ENCODE assay signal across 9 cellular contexts in the genomic region with DNA sequence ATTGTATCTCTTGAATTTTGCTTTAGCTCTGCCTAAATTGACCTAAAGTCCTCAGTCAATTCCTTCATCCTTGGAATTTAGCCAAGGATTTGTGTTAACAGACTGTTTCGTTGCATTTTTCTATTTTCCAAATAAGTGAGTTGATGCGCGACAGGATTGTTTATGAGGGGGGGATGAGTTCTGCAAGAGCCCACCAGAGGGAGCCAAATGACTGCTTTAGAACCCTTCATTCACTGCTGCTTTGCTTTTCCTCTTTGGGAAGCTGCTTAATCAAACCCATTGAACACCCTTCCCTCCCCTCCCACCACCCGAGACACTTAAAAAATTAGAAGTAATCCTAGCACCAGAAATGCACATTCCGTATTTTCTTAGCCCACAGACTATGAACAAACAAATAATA. TPM values are rescaled to one million over a fixed set of nuclear protein-coding genes. Genes with fewer than 3 reads are reported as not detected.
DNase-seq lines count a peak whose midpoint lies in the region; ATAC-seq and TF ChIP-seq lines count a peak whose summit lies in the region.
"Had no signal": no experiment of that assay in that cellular context is flagged by ENCODE, and none has a peak within 500 bp of the region (broad histone marks: within the 10 kb centered on the region; RNA-seq: fewer than 3 reads in every experiment).

No MANE protein-coding gene starts in this region.

- no peak overlapping the region for H3K23ac ChIP-seq in IMR-90 (ENCODE audit: low read depth, low read length)

- H3K4ac ChIP-seq in IMR-90 (ENCODE audit: low read depth, low read length), result no peak overlapping the region

- H4K20me1 ChIP-seq in IMR-90 (ENCODE audit: insufficient read depth, low read length), result no peaks in the 10 kb centered on the region
- no peaks in the 10 kb centered on the region for H4K20me1 ChIP-seq in smooth muscle cell (ENCODE audit: low read depth)

- H3F3A ChIP-seq in smooth muscle cell (ENCODE audit: low read depth), result no peaks in the 10 kb centered on the region

- in situ Hi-C loops in IMR-90 (cut with MboI; ENCODE audit: low sequenced_read_pairs), result loop anchor here (10.0 to 25.0 kb wide), 5 partner anchors 146 to 1354 kb away; partner anchors contain the start of gene KIAA1217

- TF ChIP-seq RAD21 in IMR-90 (IDR thresholded peaks at IDR 0.05; ENCODE audit: low read length), result peak; percentile 86

- H3K9me3 ChIP-seq in IMR-90 (ENCODE audit: control insufficient read depth, insufficient read depth, low read length) (no peaks in the 10 kb centered on the region), Peyer's patch (no peaks in the 10 kb centered on the region), body of pancreas (no peaks in the 10 kb centered on the region), smooth muscle cell (replicated peaks; ENCODE audit: low read depth) (no peaks in the 10 kb centered on the region)

- H3K4me2 ChIP-seq in IMR-90 (ENCODE audit: low read depth, low read length) (peak overlapping the region; percentile 51; the same call in 1 of the 2 replicates), smooth muscle cell (peak overlapping the region; percentile 86)

- H2BK120ac ChIP-seq in IMR-90 (ENCODE audit: low read depth, low read length), result no peak overlapping the region

- H3K4me3 ChIP-seq in IMR-90 (ENCODE audit: insufficient read depth, low read depth, low read length), result no peak overlapping the region
- H3K4me3 ChIP-seq in Peyer's patch, result no peak overlapping the region
- no peak overlapping the region for H3K4me3 ChIP-seq in body of pancreas
- peak overlapping the region; percentile 8 for H3K4me3 ChIP-seq in iPS-11a (ENCODE audit: low read depth, low read length)
- H3K4me3 ChIP-seq in smooth muscle cell, result peak overlapping the region; percentile 37

- no peak overlapping the region for H4K91ac ChIP-seq in IMR-90 (ENCODE audit: insufficient read depth, low read depth, low read length)

- CTCF ChIA-PET in IMR-90 (lab: Yijun Ruan, JAX), result interaction anchor here (0.7 to 2.0 kb wide), 11 partner anchors 9 to 1398 kb away, joined by 3 to 12 read pairs (median 4); no protein-coding TSS in a partner anchor

- TF ChIP-seq POLR2A in IMR-90 (IDR thresholded peaks at IDR 0.05; ENCODE audit: low read depth, low read length) (no peak), Peyer's patch (IDR thresholded peaks at IDR 0.05) (no peak), body of pancreas (IDR thresholded peaks at IDR 0.05) (no peak)

- intact Hi-C loops in IMR-90 (cut with micrococcal nuclease), result loop anchor here (1.0 to 2.0 kb wide), 9 partner anchors 135 to 1399 kb away; no protein-coding TSS in a partner anchor
- intact Hi-C loops in body of pancreas (cut with DNase I), result loop anchor here (5.0 kb wide), 1 partner anchor 139 kb away; no protein-coding TSS in a partner anchor

- no peak overlapping the region for H2BK15ac ChIP-seq in IMR-90 (ENCODE audit: low read depth, low read length)

- ATAC-seq in GM21367 (IDR thresholded peaks at IDR 0.05; ENCODE audit: unreplicated experiment), result peak; percentile 81
- peak; percentile 93 for ATAC-seq in IMR-90 (ENCODE audit: low read depth)
- ATAC-seq in body of pancreas, result peak; percentile 85
- ATAC-seq in HG02970 (IDR thresholded peaks at IDR 0.05; ENCODE audit: low FRiP score, unreplicated experiment), result no peak

- no peaks in the 10 kb centered on the region for H3K4me1 ChIP-seq in IMR-90 (ENCODE audit: control insufficient read depth, insufficient read depth, low read length)
- no peaks in the 10 kb centered on the region for H3K4me1 ChIP-seq in Peyer's patch
- peaks cover 36% of the 10 kb centered on the region for H3K4me1 ChIP-seq in body of pancreas
- H3K4me1 ChIP-seq in smooth muscle cell (ENCODE audit: low read depth), result peaks cover 4% of the 10 kb centered on the region

- TF ChIP-seq CTCF in IMR-90 (conservative IDR thresholded peaks at IDR 0.05; ENCODE audit: low read depth, low read length) (peak; percentile 89), Peyer's patch (IDR thresholded peaks at IDR 0.05) (peak in 5 of 6 experiments; percentile 40 to 75 (median 72)), body of pancreas (IDR thresholded peaks at IDR 0.05) (peak; percentile 68 to 88 (median 87)), smooth muscle cell (IDR thresholded peaks at IDR 0.05; ENCODE audit: borderline replicate concordance, insufficient read depth, poor library complexity, severe bottlenecking) (peak; percentile 72)

- H3K9ac ChIP-seq in IMR-90 (ENCODE audit: low read depth, low read length) (no peak overlapping the region), smooth muscle cell (ENCODE audit: low read depth) (no peak overlapping the region)

- no peak overlapping the region for H4K5ac ChIP-seq in IMR-90 (ENCODE audit: low read depth, low read length)

- peak; percentile 31 for DNase-seq in DMS153 treated with DMSO at 0.1 percent for 48 hours (lab: John Stamatoyannopoulos, UW; ENCODE audit: unreplicated experiment)
- DNase-seq in IMR-90, result peak; percentile 58
- DNase-seq in Peyer's patch, result peak in 1 of 3 donors; percentile 67
- peak; percentile 69 to 83 (median 73) for DNase-seq in body of pancreas
- no peak for DNase-seq in smooth muscle cell (lab: John Stamatoyannopoulos, UW; ENCODE audit: unreplicated experiment)
- DNase-seq: activated naive CD8-positive, alpha-beta T cell treated with anti-CD3 and anti-CD28 coated beads, Interleukin-2, amount 10 ng/mL, durations not matched to agents 7 days and 5 days had no signal

- no peak overlapping the region for H2BK20ac ChIP-seq in IMR-90 (ENCODE audit: low read depth, low read length)

- POLR2A ChIA-PET in IMR-90 (lab: Charles Lee; ENCODE audit: unreplicated experiment), result no interaction called here

- H2AFZ ChIP-seq in IMR-90 (replicated peaks; ENCODE audit: low read length, poor library complexity), result no peak overlapping the region
- no peak overlapping the region for H2AFZ ChIP-seq in smooth muscle cell (ENCODE audit: low read depth)

- H3K27ac ChIP-seq in IMR-90 (ENCODE audit: insufficient read depth, low read length) (no peak overlapping the region), Peyer's patch (no peak overlapping the region), body of pancreas (peak overlapping the region in 1 of 4 donors; percentile 20), smooth muscle cell (ENCODE audit: low read depth) (no peak overlapping the region)

- no peak overlapping the region for H2AK9ac ChIP-seq in IMR-90 (replicated peaks; ENCODE audit: low read depth, low read length, poor library complexity)

- H3K79me2 ChIP-seq in smooth muscle cell (ENCODE audit: low read depth), result no peaks in the 10 kb centered on the region

- H3K9me1 ChIP-seq in IMR-90 (ENCODE audit: insufficient read depth, low read length), result no peaks in the 10 kb centered on the region

- H2AK5ac ChIP-seq in IMR-90 (ENCODE audit: low read depth, low read length), result no peak overlapping the region

- no TSS peak for BruUV-seq in IMR-90 (replicated peaks; lab: Mats Ljungman, UMichigan)

- H3K56ac ChIP-seq in IMR-90 (ENCODE audit: extremely low read depth, insufficient read depth, low read length), result no peak overlapping the region

- no peak overlapping the region for H3K18ac ChIP-seq in IMR-90 (ENCODE audit: low read depth, low read length)

- H3K36me3 ChIP-seq in IMR-90 (ENCODE audit: control insufficient read depth, insufficient read depth, low read length) (no peaks in the 10 kb centered on the region), Peyer's patch (no peaks in the 10 kb centered on the region), body of pancreas (replicated peaks in 1 of 2; ENCODE audit: insufficient read depth in 1 of 2, low read depth in 2 of 2) (no peaks in the 10 kb centered on the region), smooth muscle cell (ENCODE audit: low read depth) (no peaks in the 10 kb centered on the region)

- WGBS in IMR-90 (ENCODE audit: extremely low coverage in 2 of 2, insufficient read length in 1 of 2), 2 experiments, result no CpG with 5 or more reads among the region's 5 CpGs
- 2 to 3% methylated on average over 5 of the region's 5 CpGs for WGBS in body of pancreas, 2 donors
- 3% methylated on average over 5 of the region's 5 CpGs for WGBS in smooth muscle cell (ENCODE audit: low lambda C conversion rate)

- H2BK5ac ChIP-seq in IMR-90 (ENCODE audit: low read depth, low read length, poor library complexity, severe bottlenecking), result no peak overlapping the region

- dilution Hi-C loops in IMR-90 (cut with HindIII; ENCODE audit: low sequenced_read_pairs, unreplicated experiment), result no loop called here

- H3K14ac ChIP-seq in IMR-90 (replicated peaks; ENCODE audit: low read depth, low read length), result no peak overlapping the region

- no peaks in the 10 kb centered on the region for H3K79me1 ChIP-seq in IMR-90 (ENCODE audit: low read depth in 1 of 2, low read length in 2 of 2)

- no peak overlapping the region for H4K8ac ChIP-seq in IMR-90 (ENCODE audit: low read depth in 2 of 2, low read length in 2 of 2)

- peaks cover 2% of the 10 kb centered on the region; the same call in 1 of the 2 replicates for H3K27me3 ChIP-seq in IMR-90 (ENCODE audit: control insufficient read depth, insufficient read depth, low read length)
- H3K27me3 ChIP-seq in Peyer's patch, result no peaks in the 10 kb centered on the region
- H3K27me3 ChIP-seq in body of pancreas, result no peaks in the 10 kb centered on the region
- peaks cover 33% of the 10 kb centered on the region for H3K27me3 ChIP-seq in smooth muscle cell (ENCODE audit: low read depth)

TF ChIP-seq in IMR-90, 13 proteins besides CTCF, POLR2A, EP300 and RAD21:
- TF ChIP-seq FOS (IDR thresholded peaks at IDR 0.05; ENCODE audit: low read depth, low read length), result no peak
- TF ChIP-seq, protein P1, sequence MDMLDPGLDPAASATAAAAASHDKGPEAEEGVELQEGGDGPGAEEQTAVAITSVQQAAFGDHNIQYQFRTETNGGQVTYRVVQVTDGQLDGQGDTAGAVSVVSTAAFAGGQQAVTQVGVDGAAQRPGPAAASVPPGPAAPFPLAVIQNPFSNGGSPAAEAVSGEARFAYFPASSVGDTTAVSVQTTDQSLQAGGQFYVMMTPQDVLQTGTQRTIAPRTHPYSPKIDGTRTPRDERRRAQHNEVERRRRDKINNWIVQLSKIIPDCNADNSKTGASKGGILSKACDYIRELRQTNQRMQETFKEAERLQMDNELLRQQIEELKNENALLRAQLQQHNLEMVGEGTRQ (IDR thresholded peaks at IDR 0.05; ENCODE audit: low read depth, low read length), result no peak
- no peak for TF ChIP-seq CEBPB (IDR thresholded peaks at IDR 0.05; ENCODE audit: low read depth, low read length)
- TF ChIP-seq MXI1 (IDR thresholded peaks at IDR 0.05; ENCODE audit: borderline replicate concordance, low read depth, low read length), result no peak
- TF ChIP-seq RCOR1 (IDR thresholded peaks at IDR 0.05; ENCODE audit: insufficient replicate concordance, low read length), result no peak
- TF ChIP-seq SMC3 (IDR thresholded peaks at IDR 0.05; ENCODE audit: low read depth, low read length), result peak; percentile 65
- TF ChIP-seq CHD1 (IDR thresholded peaks at IDR 0.05; ENCODE audit: low read depth, low read length), result no peak

RNA-seq across cellular contexts. Expression of gene PTF1A, which starts 33.7 kb away (rescaled TPM):
- not detected in 2 replicates for total RNA-seq in IMR-90 (2012; rRNA removed)
- polyA plus RNA-seq in IMR-90 (2012; rRNA removed), result not detected in 2 replicates
- polyA plus RNA-seq in IMR-90 (2012; cell fraction: cytosol; rRNA removed), result not detected in 2 replicates
- not detected in 2 replicates for polyA plus RNA-seq in IMR-90 (2012; cell fraction: nucleus; rRNA removed; ENCODE audit: low replicate concordance)
- total RNA-seq in Peyer's patch, result not detected
- total RNA-seq in body of pancreas, result 100 to 1,000 TPM in 1 of 2 donors, 10 to 100 TPM in 1; 48.3 to 138 TPM
- not detected in 2 replicates for total RNA-seq in smooth muscle cell
- 0.17 TPM in 1 of 2 replicates, not detected in the other for polyA plus RNA-seq in smooth muscle cell
- total RNA-seq: activated naive CD8-positive, alpha-beta T cell treated with anti-CD3 and anti-CD28 coated beads, Interleukin-2, amount 10 ng/mL, durations not matched to agents 7 days and 5 days had no signal

Comparison
In these comparisons a context has a peak if more than half of its experiments do, and no peak if none do; other contexts are left out.
1. H3K4me3 ChIP-seq: peak in iPS-11a (single experiment) and smooth muscle cell (single experiment); none in IMR-90 (single experiment), Peyer's patch (0 of 4) and body of pancreas (0 of 2).
2. RNA of gene PTF1A, which starts 33.7 kb away (total RNA-seq): 48.3 to 138 TPM in body of pancreas; not detected in IMR-90, not detected in Peyer's patch and not detected in smooth muscle cell; every median in the first group is over 10 times any median in the second.
3. Peak in every context shown above with its lines, with median percentiles within 50 percentile points of each other: CTCF ChIP-seq.